16 cellular contexts compared by ENCODE assay signal in genomic region chr11:70082829-70083228, GRCh38. TPM values are rescaled to one million over a fixed set of nuclear protein-coding genes. Genes with fewer than 3 reads are reported as not detected.
DNase-seq lines count a peak whose midpoint lies in the region; ATAC-seq and TF ChIP-seq lines count a peak whose summit lies in the region.
"Had no signal": no experiment of that assay in that cellular context is flagged by ENCODE, and none has a peak within 500 bp of the region (broad histone marks: within the 10 kb centered on the region; RNA-seq: fewer than 3 reads in every experiment).

No MANE protein-coding gene starts in this region.

- no peak overlapping the region for H3K9ac ChIP-seq in MM.1S (ENCODE audit: low read length)
- no peak overlapping the region for H3K9ac ChIP-seq in neural progenitor cell
- H3K9ac ChIP-seq: KMS-11 had no signal

- H3K27ac ChIP-seq in MM.1S (ENCODE audit: low read length) (no peak overlapping the region), neural progenitor cell (no peak overlapping the region)
- H3K27ac ChIP-seq: KMS-11, spleen, thyroid gland had no signal

- no peak overlapping the region for H3K4me2 ChIP-seq in MM.1S (ENCODE audit: low read depth, low read length)
- no peak overlapping the region for H3K4me2 ChIP-seq in neural progenitor cell
- H3K4me2 ChIP-seq: KMS-11 had no signal

- H3K36me3 ChIP-seq in MM.1S (replicated peaks; ENCODE audit: insufficient read depth, low read length), result no peaks in the 10 kb centered on the region
- no peaks in the 10 kb centered on the region for H3K36me3 ChIP-seq in neural progenitor cell
- H3K36me3 ChIP-seq: spleen, thyroid gland had no signal

- TF ChIP-seq CTCF in GM10266 (IDR thresholded peaks at IDR 0.05; ENCODE audit: control insufficient read depth, insufficient read depth, low read depth, missing control alignments) (peak; percentile 25), MM.1S (IDR thresholded peaks at IDR 0.05; ENCODE audit: low read length) (peak; percentile 29), chondrocyte (IDR thresholded peaks at IDR 0.05) (peak; percentile 53), neural progenitor cell (IDR thresholded peaks at IDR 0.05) (peak; percentile 53)

- ATAC-seq in left lobe of liver (no peak), HG03571 (IDR thresholded peaks at IDR 0.05; ENCODE audit: unreplicated experiment) (no peak), GM19455 (IDR thresholded peaks at IDR 0.05; ENCODE audit: unreplicated experiment) (no peak)
- ATAC-seq: activated naive CD4-positive, alpha-beta T cell treated with anti-CD3 and anti-CD28 coated beads, Interleukin-2, amount 50 U/mL, for 72 hours had no signal

- peaks cover 89% of the 10 kb centered on the region for H3K27me3 ChIP-seq in MM.1S (replicated peaks; ENCODE audit: insufficient read depth, low read length)
- peaks cover 48% of the 10 kb centered on the region for H3K27me3 ChIP-seq in neural progenitor cell
- H3K27me3 ChIP-seq: thyroid gland had no signal

- H2AFZ ChIP-seq in MM.1S (ENCODE audit: low read length) (no peak overlapping the region), neural progenitor cell (replicated peaks) (no peak overlapping the region)

- no peaks in the 10 kb centered on the region for H3F3A ChIP-seq in MM.1S (ENCODE audit: insufficient read depth, low read length)
- H3F3A ChIP-seq in neural progenitor cell (ENCODE audit: low read depth), result no peaks in the 10 kb centered on the region

- H3K4me3 ChIP-seq in MM.1S (ENCODE audit: low read length), result no peak overlapping the region
- no peak overlapping the region for H3K4me3 ChIP-seq in neural progenitor cell
- H3K4me3 ChIP-seq: spleen, thyroid gland had no signal

- H3K4me1 ChIP-seq in MM.1S (ENCODE audit: low read length), result no peaks in the 10 kb centered on the region
- no peaks in the 10 kb centered on the region for H3K4me1 ChIP-seq in neural progenitor cell

- peak; percentile 41 for DNase-seq in GM10266 (ENCODE audit: extremely low spot score)
- DNase-seq in MM.1S, result peak; percentile 9
- DNase-seq in chondrocyte (ENCODE audit: low spot score), result no peak
- DNase-seq in neural progenitor cell (ENCODE audit: low spot score), result no peak
- DNase-seq in activated gamma-delta T cell (lab: John Stamatoyannopoulos, UW), result no peak
- DNase-seq in left lobe of liver (ENCODE audit: low spot score), result no peak
- DNase-seq: activated CD8-positive, alpha-beta memory T cell treated with anti-CD3 and anti-CD28 coated beads for 24 hours; DMS 273 treated with DMSO at 0.1 percent for 48 hours; foreskin melanocyte; spleen; thyroid gland had no signal

- H3K36me3 Mint-ChIP-seq in chondrocyte (ENCODE audit: low read depth) (no peaks in the 10 kb centered on the region), neural progenitor cell (no peaks in the 10 kb centered on the region)
- H3K36me3 Mint-ChIP-seq: activated naive CD4-positive, alpha-beta T cell treated with anti-CD3 and anti-CD28 coated beads, Interleukin-2, amount 50 U/mL, for 72 hours had no signal

- no peaks in the 10 kb centered on the region for H3K9me3 ChIP-seq in MM.1S (replicated peaks; ENCODE audit: insufficient read depth, low read length)
- H3K9me3 ChIP-seq in neural progenitor cell (ENCODE audit: low read depth), result no peaks in the 10 kb centered on the region
- H3K9me3 ChIP-seq: spleen, thyroid gland had no signal

- no peaks in the 10 kb centered on the region for H3K9me2 ChIP-seq in MM.1S (replicated peaks; ENCODE audit: insufficient read depth, low read length)

- H3K27me3 Mint-ChIP-seq in chondrocyte (ENCODE audit: low read depth) (peaks cover 28% of the 10 kb centered on the region), neural progenitor cell (ENCODE audit: insufficient read depth, low read depth) (peaks cover 45% of the 10 kb centered on the region)

- H3K4me3 Mint-ChIP-seq in chondrocyte (ENCODE audit: unreplicated experiment) (no peak overlapping the region), neural progenitor cell (peak overlapping the region; percentile 10)

- H3K9me3 Mint-ChIP-seq in chondrocyte (ENCODE audit: low read depth), result no peaks in the 10 kb centered on the region
- no peaks in the 10 kb centered on the region for H3K9me3 Mint-ChIP-seq in neural progenitor cell
- H3K9me3 Mint-ChIP-seq: activated naive CD4-positive, alpha-beta T cell treated with anti-CD3 and anti-CD28 coated beads, Interleukin-2, amount 50 U/mL, for 72 hours; nephron had no signal

- H3K79me2 ChIP-seq in MM.1S (ENCODE audit: low read length) (no peaks in the 10 kb centered on the region), neural progenitor cell (ENCODE audit: low read depth) (no peaks in the 10 kb centered on the region)

- H3K27ac Mint-ChIP-seq in chondrocyte (ENCODE audit: unreplicated experiment), result no peak overlapping the region
- peak overlapping the region; percentile 5 for H3K27ac Mint-ChIP-seq in neural progenitor cell
- H3K27ac Mint-ChIP-seq: activated naive CD4-positive, alpha-beta T cell treated with anti-CD3 and anti-CD28 coated beads, Interleukin-2, amount 50 U/mL, for 72 hours; nephron had no signal

- H3K4me1 Mint-ChIP-seq in chondrocyte (ENCODE audit: low read depth) (no peaks in the 10 kb centered on the region), neural progenitor cell (peaks cover 4% of the 10 kb centered on the region)

- H4K20me1 ChIP-seq in MM.1S (ENCODE audit: insufficient read depth, low read length) (no peaks in the 10 kb centered on the region), neural progenitor cell (ENCODE audit: low read depth) (peaks cover 11% of the 10 kb centered on the region)

RNA-seq across cellular contexts. Expression of gene ANO1, which starts 4.7 kb away (rescaled TPM):
- total RNA-seq in chondrocyte, result 1.0 to 1.5 TPM (median 1.5 TPM) in 3 replicates
- 0.19 TPM in 1 of 2 replicates, not detected in the other for total RNA-seq in neural progenitor cell (ENCODE audit: low replicate concordance)
- total RNA-seq in left lobe of liver, result 260 TPM

Comparison
In these comparisons a context has a peak if more than half of its experiments do, and no peak if none do; other contexts are left out.
1. DNase-seq: peak in GM10266 (single experiment) and MM.1S (single experiment); none in chondrocyte (single experiment), neural progenitor cell (single experiment), activated gamma-delta T cell (single experiment) and left lobe of liver (single experiment).
2. RNA of gene ANO1, which starts 4.7 kb away (total RNA-seq): 260 TPM in left lobe of liver (single experiment); 1.0 to 1.5 TPM in chondrocyte and 0.19 TPM in neural progenitor cell; every median in the first group is over 100 times any median in the second.
3. Peak in every context shown above with its lines, with median percentiles within 50 percentile points of each other: CTCF ChIP-seq.